ENCODE assay signal across 8 cellular contexts in genomic region chr2:174487536-174488162, GRCh38. TPM values are rescaled to one million over a fixed set of nuclear protein-coding genes. Genes with fewer than 3 reads are reported as not detected.
DNase-seq lines count a peak whose midpoint lies in the region; ATAC-seq and TF ChIP-seq lines count a peak whose summit lies in the region.

No MANE protein-coding gene starts in this region.

- H3K9me3 ChIP-seq in hepatocyte (ENCODE audit: low read depth) = no peaks in the 10 kb centered on the region
- H3K9me3 ChIP-seq in stomach = no peaks in the 10 kb centered on the region

- intact Hi-C loops in activated B cell treated with CpG ODN at 0.5 μM for 24 hours (cut with micrococcal nuclease) = loop anchor here (1.0 to 5.0 kb wide), 11 partner anchors 25 to 1931 kb away; partner anchors contain the start of genes ATF2, OLA1, PDK1 and SCRN3
- intact Hi-C loops in stomach (cut with DNase I; ENCODE audit: low total_unique reads) = no loop called here

- POLR2A ChIA-PET in AG04449 (lab: Yijun Ruan, JAX) (no interaction called here), activated B cell treated with CpG ODN at 0.5 μM for 24 hours (lab: Charles Lee) (interaction anchor here (0.9 to 2.2 kb wide), 5 partner anchors 9 to 147 kb away, joined by 3 to 12 read pairs (median 4); partner anchors contain the start of gene WIPF1)

- H3K9me2 ChIP-seq in hepatocyte (replicated peaks; ENCODE audit: insufficient read depth) = no peaks in the 10 kb centered on the region

- H3K27ac ChIP-seq in hepatocyte (peak overlapping the region; percentile 96), stomach (peak overlapping the region; percentile 83 to 88 (median 84))

- 68% methylated on average over 12 of the region's 12 CpGs for WGBS in hepatocyte (ENCODE audit: low lambda C conversion rate, missing lambda C conversion rate)
- WGBS in stomach, 5 donors = 65 to 71% (median 68%) methylated on average over 12 of the region's 12 CpGs

- H3K4me1 Mint-ChIP-seq in activated B cell treated with CpG ODN at 0.5 μM for 24 hours = peaks cover 43% of the 10 kb centered on the region

- no peaks in the 10 kb centered on the region for H3K27me3 Mint-ChIP-seq in activated B cell treated with CpG ODN at 0.5 μM for 24 hours

- peak overlapping the region; percentile 93 for H3K27ac Mint-ChIP-seq in activated B cell treated with CpG ODN at 0.5 μM for 24 hours

- H3K27me3 ChIP-seq in hepatocyte (no peaks in the 10 kb centered on the region), stomach (no peaks in the 10 kb centered on the region)

- no peak for DNase-seq in AG04449 (ENCODE audit: low read depth, low spot score)
- no peak for DNase-seq in activated B cell treated with CpG ODN at 0.5 μM for 24 hours
- DNase-seq in hepatocyte (ENCODE audit: low spot score) = no peak
- DNase-seq in stomach = no peak
- DNase-seq in pons (ENCODE audit: low spot score) = no peak
- no peak for DNase-seq in nucleus accumbens (lab: John Stamatoyannopoulos, UW)

- H3K79me2 ChIP-seq in hepatocyte = peaks cover 4% of the 10 kb centered on the region

- TF ChIP-seq EP300 in stomach (IDR thresholded peaks at IDR 0.05) = no peak

- peak overlapping the region; percentile 78 for H3K4me2 ChIP-seq in hepatocyte

- peak overlapping the region; percentile 91 for H2AFZ ChIP-seq in hepatocyte

- H3K4me3 Mint-ChIP-seq in activated B cell treated with CpG ODN at 0.5 μM for 24 hours = peak overlapping the region; percentile 96

- no peak for TF ChIP-seq POLR2A in stomach (IDR thresholded peaks at IDR 0.05)

- H3K4me1 ChIP-seq in hepatocyte (ENCODE audit: insufficient read depth) (peaks cover 4% of the 10 kb centered on the region), stomach (peaks cover 0 to 36% (median 12%) of the 10 kb centered on the region in 4 donors)

- H3K36me3 Mint-ChIP-seq in activated B cell treated with CpG ODN at 0.5 μM for 24 hours (ENCODE audit: low read depth) = peaks cover 6% of the 10 kb centered on the region

- ATAC-seq in GM21529 (IDR thresholded peaks at IDR 0.05; ENCODE audit: unreplicated experiment) = peak; percentile 8
- no peak for ATAC-seq in activated B cell treated with CpG ODN at 0.5 μM for 24 hours (ENCODE audit: low read depth)
- ATAC-seq in GM21381 (IDR thresholded peaks at IDR 0.05; ENCODE audit: unreplicated experiment) = no peak

- H3K9me3 Mint-ChIP-seq in activated B cell treated with CpG ODN at 0.5 μM for 24 hours = no peaks in the 10 kb centered on the region

- H4K20me1 ChIP-seq in hepatocyte (ENCODE audit: insufficient read depth, poor library complexity, severe bottlenecking) = no peaks in the 10 kb centered on the region

- CTCF ChIA-PET in AG04449 (lab: Yijun Ruan, JAX) (interaction anchor here (5.7 kb wide), 1 partner anchor 26 kb away, joined by 58 read pairs; no protein-coding TSS in a partner anchor), activated B cell treated with CpG ODN at 0.5 μM for 24 hours (lab: Charles Lee) (interaction anchor here (0.8 to 0.9 kb wide), 2 partner anchors 24 to 200 kb away, joined by 3 to 5 read pairs; no protein-coding TSS in a partner anchor)

- H3K4me3 ChIP-seq in AG04449 (ENCODE audit: low read depth, low read length) = peak overlapping the region; percentile 60
- H3K4me3 ChIP-seq in hepatocyte = peak overlapping the region; percentile 53
- H3K4me3 ChIP-seq in stomach = peak overlapping the region; percentile 63 to 87 (median 76)

- TF ChIP-seq CTCF in AG04449 (IDR thresholded peaks at IDR 0.05; ENCODE audit: insufficient read depth, low read length, missing control alignments) (no peak), activated B cell treated with CpG ODN at 0.5 μM for 24 hours (IDR thresholded peaks at IDR 0.05) (no peak), hepatocyte (IDR thresholded peaks at IDR 0.05; ENCODE audit: poor library complexity) (no peak), stomach (IDR thresholded peaks at IDR 0.05) (no peak)

- H3K36me3 ChIP-seq in hepatocyte (replicated peaks; ENCODE audit: insufficient read depth, low read depth) (no peaks in the 10 kb centered on the region), stomach (no peaks in the 10 kb centered on the region)

RNA-seq across cellular contexts. Expression of gene GPR155, which starts 0.8 kb away (rescaled TPM):
- total RNA-seq in activated B cell treated with CpG ODN at 0.5 μM for 24 hours = 2.8 TPM in 2 replicates
- 20.5 and 26.1 TPM in 2 replicates for total RNA-seq in hepatocyte
- 30.0 and 32.8 TPM in 2 replicates for polyA plus RNA-seq in hepatocyte
- 10 to 100 TPM in 4 of 5 donors, under 1 TPM in 1; 0.87 to 43.1 (median 25.1) TPM for total RNA-seq in stomach
- polyA plus RNA-seq in stomach = 1 to 10 TPM; 3.1 to 6.7 (median 3.9) TPM
